8 cellular contexts compared by ENCODE assay signal in genomic region chr14:75982724-75983358, GRCh38. TPM values are rescaled to one million over a fixed set of nuclear protein-coding genes. Genes with fewer than 3 reads are reported as not detected.
DNase-seq lines count a peak whose midpoint lies in the region; FAIRE-seq and TF ChIP-seq lines count a peak whose summit lies in the region.

No MANE protein-coding gene starts in this region.

- H3K27ac Mint-ChIP-seq in activated T-helper 1 cell treated with anti-CD3 and anti-CD28 coated beads, Interleukin-12 subunit alpha, Interleukin-12 subunit beta, Interleukin-2, Interleukin-4 antibody, amounts not matched to agents 30 ng/mL and 10 ng/mL and 1 ng/mL, durations not matched to agents 14 hours and 24 hours and 36 hours = peak overlapping the region; percentile 48

- TF ChIP-seq CTCF in cardiac muscle cell (IDR thresholded peaks at IDR 0.05; ENCODE audit: low read depth, low read length) (no peak), D721Med (IDR thresholded peaks at IDR 0.05; ENCODE audit: insufficient read depth, missing control alignments) (no peak)

- H3K9me3 Mint-ChIP-seq in activated T-helper 1 cell treated with anti-CD3 and anti-CD28 coated beads, Interleukin-12 subunit alpha, Interleukin-12 subunit beta, Interleukin-2, Interleukin-4 antibody, amounts not matched to agents 30 ng/mL and 10 ng/mL and 1 ng/mL, durations not matched to agents 14 hours and 24 hours and 36 hours = no peaks in the 10 kb centered on the region

- intact Hi-C loops in activated T-helper 1 cell treated with anti-CD3 and anti-CD28 coated beads, Interleukin-12 subunit alpha, Interleukin-12 subunit beta, Interleukin-2, Interleukin-4 antibody, amounts not matched to agents 30 ng/mL and 10 ng/mL and 1 ng/mL, durations not matched to agents 14 hours and 24 hours and 36 hours (cut with micrococcal nuclease) = loop anchor here (1.0 to 5.0 kb wide), 4 partner anchors 77 to 806 kb away; partner anchors contain the start of gene TMED10
- intact Hi-C loops in posterior cingulate gyrus (cut with DNase I) = loop anchor here (1.0 to 5.0 kb wide), 4 partner anchors 78 to 406 kb away; partner anchors contain the start of gene FLVCR2

- peaks cover 28% of the 10 kb centered on the region for H3K4me1 ChIP-seq in cardiac muscle cell (ENCODE audit: low read depth)

- FAIRE-seq in D721Med (lab: Jason Lieb, UNC) = no peak

- peaks cover 5% of the 10 kb centered on the region for H3K27me3 Mint-ChIP-seq in activated T-helper 1 cell treated with anti-CD3 and anti-CD28 coated beads, Interleukin-12 subunit alpha, Interleukin-12 subunit beta, Interleukin-2, Interleukin-4 antibody, amounts not matched to agents 30 ng/mL and 10 ng/mL and 1 ng/mL, durations not matched to agents 14 hours and 24 hours and 36 hours (ENCODE audit: insufficient read depth)

- peak overlapping the region; percentile 91 for H3K4me3 ChIP-seq in cardiac muscle cell

- H3K27ac ChIP-seq in cardiac muscle cell = no peak overlapping the region

- H3K4me3 Mint-ChIP-seq in activated T-helper 1 cell treated with anti-CD3 and anti-CD28 coated beads, Interleukin-12 subunit alpha, Interleukin-12 subunit beta, Interleukin-2, Interleukin-4 antibody, amounts not matched to agents 30 ng/mL and 10 ng/mL and 1 ng/mL, durations not matched to agents 14 hours and 24 hours and 36 hours = peak overlapping the region; percentile 74

- DNase-seq in activated T-cell treated with anti-CD3 and anti-CD28 coated beads for 24 hours (ENCODE audit: low read depth) (peak; percentile 3), HT1080 (ENCODE audit: low read depth) (peak; percentile 14), cardiac muscle cell (ENCODE audit: low read depth in 1 of 2, low spot score in 1 of 2) (peak in 1 of 2 donors; percentile 80), posterior cingulate gyrus (peak in 8 of 10 donors; percentile 31 to 85 (median 53)), D721Med (ENCODE audit: insufficient read length, low spot score) (no peak), retina (no peak)
- DNase-seq in activated T-cell treated with anti-CD3 and anti-CD28 coated beads, Interleukin-2, amount 50 U/mL, for 1 hour = no peak
- DNase-seq in activated T-helper 1 cell treated with anti-CD3 and anti-CD28 coated beads, Interleukin-12 subunit alpha, Interleukin-12 subunit beta, Interleukin-2, Interleukin-4 antibody, amounts not matched to agents 30 ng/mL and 10 ng/mL and 1 ng/mL, durations not matched to agents 14 hours and 24 hours and 36 hours (ENCODE audit: low spot score) = peak; percentile 15

- H3K36me3 Mint-ChIP-seq in activated T-helper 1 cell treated with anti-CD3 and anti-CD28 coated beads, Interleukin-12 subunit alpha, Interleukin-12 subunit beta, Interleukin-2, Interleukin-4 antibody, amounts not matched to agents 30 ng/mL and 10 ng/mL and 1 ng/mL, durations not matched to agents 14 hours and 24 hours and 36 hours (ENCODE audit: low read depth) = no peaks in the 10 kb centered on the region

- H3K36me3 ChIP-seq in cardiac muscle cell = no peaks in the 10 kb centered on the region

- no peaks in the 10 kb centered on the region for H3K9me3 ChIP-seq in cardiac muscle cell (ENCODE audit: low read depth)

- no peaks in the 10 kb centered on the region for H3K27me3 ChIP-seq in cardiac muscle cell

- H3K4me1 Mint-ChIP-seq in activated T-helper 1 cell treated with anti-CD3 and anti-CD28 coated beads, Interleukin-12 subunit alpha, Interleukin-12 subunit beta, Interleukin-2, Interleukin-4 antibody, amounts not matched to agents 30 ng/mL and 10 ng/mL and 1 ng/mL, durations not matched to agents 14 hours and 24 hours and 36 hours (ENCODE audit: low read depth) = peaks cover 52% of the 10 kb centered on the region

RNA-seq across cellular contexts. Expression of gene TGFB3, which starts 1.0 kb away (rescaled TPM):
- 4.0 and 4.8 TPM in 2 replicates for total RNA-seq in HT1080 (2014; rRNA removed; shearing (Covaris generic))
- 2.7 and 3.9 TPM in 2 replicates for polyA plus RNA-seq in HT1080 (2015; cell fraction: cytosol; rRNA removed)
- polyA plus RNA-seq in HT1080 (2015; cell fraction: nucleus; rRNA removed) = 7.1 and 8.0 TPM in 2 replicates
- 2.2 and 3.0 TPM in 2 replicates for total RNA-seq in activated T-helper 1 cell treated with anti-CD3 and anti-CD28 coated beads, Interleukin-12 subunit alpha, Interleukin-12 subunit beta, Interleukin-2, Interleukin-4 antibody, amounts not matched to agents 30 ng/mL and 10 ng/mL and 1 ng/mL, durations not matched to agents 14 hours and 24 hours and 36 hours
- 11.6 and 13.2 TPM in 2 replicates for total RNA-seq in cardiac muscle cell
- 11.3 and 13.9 TPM in 2 replicates for polyA plus RNA-seq in cardiac muscle cell

RNA-seq across cellular contexts. Expression of gene IFT43, which starts 2.7 kb away (rescaled TPM):
- 18.1 and 20.6 TPM in 2 replicates for total RNA-seq in HT1080 (2014; rRNA removed; shearing (Covaris generic))
- polyA plus RNA-seq in HT1080 (2015; cell fraction: cytosol; rRNA removed) = 19.8 and 21.7 TPM in 2 replicates
- polyA plus RNA-seq in HT1080 (2015; cell fraction: nucleus; rRNA removed) = 24.9 and 25.0 TPM in 2 replicates
- 8.7 and 10.4 TPM in 2 replicates for total RNA-seq in activated T-helper 1 cell treated with anti-CD3 and anti-CD28 coated beads, Interleukin-12 subunit alpha, Interleukin-12 subunit beta, Interleukin-2, Interleukin-4 antibody, amounts not matched to agents 30 ng/mL and 10 ng/mL and 1 ng/mL, durations not matched to agents 14 hours and 24 hours and 36 hours
- total RNA-seq in cardiac muscle cell = 50.7 and 56.8 TPM in 2 replicates
- polyA plus RNA-seq in cardiac muscle cell = 68.6 and 76.6 TPM in 2 replicates

Comparison
In these comparisons a context has a peak if more than half of its experiments do, and no peak if none do; other contexts are left out.
1. DNase-seq: peak in activated T-cell treated with anti-CD3 and anti-CD28 coated beads for 24 hours (single experiment), HT1080 (single experiment), activated T-helper 1 cell treated with anti-CD3 and anti-CD28 coated beads, Interleukin-12 subunit alpha, Interleukin-12 subunit beta, Interleukin-2, Interleukin-4 antibody, amounts not matched to agents 30 ng/mL and 10 ng/mL and 1 ng/mL, durations not matched to agents 14 hours and 24 hours and 36 hours (single experiment) and posterior cingulate gyrus (8 of 10); none in activated T-cell treated with anti-CD3 and anti-CD28 coated beads, Interleukin-2, amount 50 U/mL, for 1 hour (single experiment), D721Med (single experiment) and retina (single experiment).